ENCODE assay signal across 25 cellular contexts in the genomic region with DNA sequence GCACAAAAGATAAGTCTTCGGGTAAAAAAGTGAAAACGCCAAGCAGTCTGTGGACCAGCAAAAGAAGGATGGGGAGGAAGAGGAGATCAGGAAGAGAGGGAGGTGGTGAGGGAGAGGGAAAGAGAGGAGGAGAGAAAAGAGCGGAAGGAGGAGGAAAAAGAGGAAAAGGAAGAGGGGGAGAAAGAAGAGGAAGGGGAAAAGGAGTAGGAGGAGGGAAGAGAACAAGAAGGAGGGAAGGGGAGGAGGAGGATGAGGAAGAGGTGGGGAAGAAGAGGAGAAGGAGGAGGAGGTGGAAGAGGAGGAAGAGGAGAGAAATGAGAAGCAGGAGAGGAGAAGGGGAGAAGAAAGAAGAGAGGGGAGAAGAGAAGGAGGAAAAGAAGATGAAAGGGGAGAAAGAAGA. TPM values are rescaled to one million over a fixed set of nuclear protein-coding genes. Genes with fewer than 3 reads are reported as not detected.
"Had no signal": no experiment of that assay in that cellular context is flagged by ENCODE, and none has a peak within 500 bp of the region (broad histone marks: within the 10 kb centered on the region; RNA-seq: fewer than 3 reads in every experiment).

No MANE protein-coding gene starts in this region.

- H3K4me1 ChIP-seq: body of pancreas had no signal

- ATAC-seq: body of pancreas, heart left ventricle, left colon, mucosa of descending colon, sciatic nerve, T-cell, WTC11 had no signal

- H3K4me1 Mint-ChIP-seq: neural crest cell had no signal

- H3K27ac Mint-ChIP-seq: activated CD4-positive, alpha-beta memory T cell treated with anti-CD3 and anti-CD28 coated beads for 36 hours; WTC11 had no signal

- H3K27me3 ChIP-seq: body of pancreas, cardiac muscle cell, heart left ventricle, upper lobe of left lung had no signal

- H3K4me3 ChIP-seq: body of pancreas, cardiac muscle cell, heart left ventricle, mucosa of descending colon, upper lobe of left lung had no signal

- H3K36me3 Mint-ChIP-seq: activated CD4-positive, alpha-beta memory T cell treated with anti-CD3 and anti-CD28 coated beads for 36 hours; T-cell; WTC11 had no signal

- H3K27ac ChIP-seq: body of pancreas, cardiac muscle cell, upper lobe of left lung had no signal

- DNase-seq: activated CD4-positive, alpha-beta memory T cell treated with anti-CD3 and anti-CD28 coated beads for 36 hours; activated CD4-positive, alpha-beta T cell treated with anti-CD3 and anti-CD28 coated beads for 4 hours; activated effector memory CD4-positive, alpha-beta T cell treated with Interleukin-2 at 50 U/mL for 16 hours; activated T-cell treated with anti-CD3 and anti-CD28 coated beads, Interleukin-2, amount 50 U/mL, for 48 hours; body of pancreas; effector CD4-positive, alpha-beta T cell; heart left ventricle; islet precursor cell; left colon; mesenchymal stem cell; mucosa of descending colon; posterior cingulate gyrus; small intestine; stimulated activated CD4-positive, alpha-beta T cell treated with anti-CD3 and anti-CD28 coated beads, Interleukin-2, amount 100 ng/mL, for 24 hours; stimulated activated naive CD4-positive, alpha-beta T cell; T-cell; T1000; upper lobe of left lung had no signal

- H3K9me3 ChIP-seq: body of pancreas, heart left ventricle, mucosa of descending colon, upper lobe of left lung had no signal

- H3K9me3 Mint-ChIP-seq: activated CD4-positive, alpha-beta memory T cell treated with anti-CD3 and anti-CD28 coated beads for 36 hours; neural crest cell; WTC11 had no signal

- H3K4me3 Mint-ChIP-seq: activated CD4-positive, alpha-beta memory T cell treated with anti-CD3 and anti-CD28 coated beads for 36 hours; neural crest cell; WTC11 had no signal

- H3K27me3 Mint-ChIP-seq: activated CD4-positive, alpha-beta memory T cell treated with anti-CD3 and anti-CD28 coated beads for 36 hours; T-cell had no signal

- H3K36me3 ChIP-seq: cardiac muscle cell, heart left ventricle, upper lobe of left lung had no signal

RNA-seq across cellular contexts. Expression of a gene that starts 6.5 kb away (rescaled TPM):
- total RNA-seq: cardiac muscle cell, chondrocyte, epithelial cell of proximal tubule, fibroblast of villous mesenchyme, neural crest cell, WTC11 had no signal
- polyA plus RNA-seq: cardiac muscle cell had no signal
